9 cellular contexts compared by ENCODE assay signal in genomic region chr1:170168263-170168662, GRCh38. TPM values are rescaled to one million over a fixed set of nuclear protein-coding genes. Genes with fewer than 3 reads are reported as not detected.
DNase-seq lines count a peak whose midpoint lies in the region; ATAC-seq and TF ChIP-seq lines count a peak whose summit lies in the region.
"Had no signal": no experiment of that assay in that cellular context is flagged by ENCODE, and none has a peak within 500 bp of the region (broad histone marks: within the 10 kb centered on the region; RNA-seq: fewer than 3 reads in every experiment).

No MANE protein-coding gene starts in this region.

- WGBS in thyroid gland, 2 donors, result 62 to 79% methylated on average over 1 of the region's 1 CpG
- 39 to 58% methylated on average over 1 of the region's 1 CpG for WGBS in body of pancreas, 2 donors

- TF ChIP-seq POLR2A in thyroid gland (IDR thresholded peaks at IDR 0.05), result no peak
- no peak for TF ChIP-seq POLR2A in body of pancreas (IDR thresholded peaks at IDR 0.05)

- H3K4me3 ChIP-seq in fibroblast of pulmonary artery (replicated peaks; ENCODE audit: low read depth, low read length) (peak overlapping the region; percentile 44), thyroid gland (replicated peaks in 1 of 3) (no peak overlapping the region), body of pancreas (no peak overlapping the region)

- H3K9me3 Mint-ChIP-seq in stimulated activated naive CD8-positive, alpha-beta T cell treated with anti-CD3 and anti-CD28 coated beads, Interleukin-15, amount 100 ng/mL, for 72 hours, result peaks cover 26 to 44% of the 10 kb centered on the region in 2 donors

- H3K4me1 Mint-ChIP-seq in stimulated activated naive CD8-positive, alpha-beta T cell treated with anti-CD3 and anti-CD28 coated beads, Interleukin-15, amount 100 ng/mL, for 72 hours, result peaks cover 5% of the 10 kb centered on the region

- H3K27ac ChIP-seq in thyroid gland (no peak overlapping the region), body of pancreas (peak overlapping the region in 1 of 4 donors; percentile 14)

- peak overlapping the region; percentile 89 to 91 for H3K27ac Mint-ChIP-seq in stimulated activated naive CD8-positive, alpha-beta T cell treated with anti-CD3 and anti-CD28 coated beads, Interleukin-15, amount 100 ng/mL, for 72 hours
- H3K27ac Mint-ChIP-seq: activated naive CD4-positive, alpha-beta T cell treated with anti-CD3 and anti-CD28 coated beads for 36 hours had no signal

- peak overlapping the region; percentile 40 to 50 for H3K4me3 Mint-ChIP-seq in stimulated activated naive CD8-positive, alpha-beta T cell treated with anti-CD3 and anti-CD28 coated beads, Interleukin-15, amount 100 ng/mL, for 72 hours
- H3K4me3 Mint-ChIP-seq: activated naive CD4-positive, alpha-beta T cell treated with anti-CD3 and anti-CD28 coated beads for 36 hours had no signal

- no peaks in the 10 kb centered on the region for H3K27me3 Mint-ChIP-seq in stimulated activated naive CD8-positive, alpha-beta T cell treated with anti-CD3 and anti-CD28 coated beads, Interleukin-15, amount 100 ng/mL, for 72 hours

- H3K4me1 ChIP-seq in thyroid gland (no peaks in the 10 kb centered on the region), body of pancreas (peaks cover 4% of the 10 kb centered on the region)

- no peaks in the 10 kb centered on the region for H3K27me3 ChIP-seq in thyroid gland
- H3K27me3 ChIP-seq in body of pancreas, result no peaks in the 10 kb centered on the region

- no peak for ATAC-seq in stimulated activated naive CD8-positive, alpha-beta T cell treated with anti-CD3 and anti-CD28 coated beads, Interleukin-15, amount 100 ng/mL, for 72 hours
- no peak for ATAC-seq in stimulated activated naive CD8-positive, alpha-beta T cell treated with anti-CD3 and anti-CD28 coated beads, Interleukin-15, Interleukin-2, amounts not matched to agents 100 U/mL and 50 U/mL, for 24 hours
- ATAC-seq in body of pancreas, result no peak
- no peak for ATAC-seq in HG02642 (IDR thresholded peaks at IDR 0.05; ENCODE audit: poor library complexity, unreplicated experiment)
- no peak for ATAC-seq in HG02763 (IDR thresholded peaks at IDR 0.05; ENCODE audit: unreplicated experiment)

- H3K36me3 ChIP-seq in thyroid gland, result no peaks in the 10 kb centered on the region
- H3K36me3 ChIP-seq in body of pancreas (replicated peaks in 1 of 2; ENCODE audit: insufficient read depth in 1 of 2, low read depth in 2 of 2), result no peaks in the 10 kb centered on the region

- no peak for DNase-seq in stimulated activated naive CD8-positive, alpha-beta T cell treated with anti-CD3 and anti-CD28 coated beads, Interleukin-15, amount 100 ng/mL, for 72 hours
- DNase-seq in stimulated activated naive CD8-positive, alpha-beta T cell treated with anti-CD3 and anti-CD28 coated beads, Interleukin-15, Interleukin-2, amounts not matched to agents 100 U/mL and 50 U/mL, for 24 hours, result no peak
- peak; percentile 3 for DNase-seq in RKO (ENCODE audit: low spot score)
- DNase-seq in fibroblast of pulmonary artery (ENCODE audit: low read depth), result peak; percentile 50
- DNase-seq in thyroid gland, result no peak
- DNase-seq in body of pancreas, result no peak
- DNase-seq: activated naive CD4-positive, alpha-beta T cell treated with anti-CD3 and anti-CD28 coated beads for 36 hours had no signal

- intact Hi-C loops in thyroid gland (cut with DNase I), result no loop called here
- intact Hi-C loops in body of pancreas (cut with DNase I), result no loop called here

- TF ChIP-seq CTCF in fibroblast of pulmonary artery (IDR thresholded peaks at IDR 0.05; ENCODE audit: low read length, missing control alignments) (no peak), thyroid gland (IDR thresholded peaks at IDR 0.05) (no peak), body of pancreas (IDR thresholded peaks at IDR 0.05) (no peak)

- H3K9me3 ChIP-seq in thyroid gland, result no peaks in the 10 kb centered on the region
- no peaks in the 10 kb centered on the region for H3K9me3 ChIP-seq in body of pancreas

RNA-seq across cellular contexts. Expression of gene NTMT2, which starts 22.5 kb away (rescaled TPM):
- total RNA-seq in thyroid gland, result not detected
- total RNA-seq in body of pancreas, result not detected
- total RNA-seq: activated naive CD4-positive, alpha-beta T cell treated with anti-CD3 and anti-CD28 coated beads for 36 hours had no signal

Comparison
In these comparisons a context has a peak if more than half of its experiments do, and no peak if none do; other contexts are left out.
1. DNase-seq: peak in RKO (single experiment) and fibroblast of pulmonary artery (single experiment); none in stimulated activated naive CD8-positive, alpha-beta T cell treated with anti-CD3 and anti-CD28 coated beads, Interleukin-15, amount 100 ng/mL, for 72 hours (0 of 2), stimulated activated naive CD8-positive, alpha-beta T cell treated with anti-CD3 and anti-CD28 coated beads, Interleukin-15, Interleukin-2, amounts not matched to agents 100 U/mL and 50 U/mL, for 24 hours (single experiment), thyroid gland (0 of 2) and body of pancreas (0 of 4).